8 cellular contexts compared by ENCODE assay signal in genomic region chr9:113219972-113220371, GRCh38. TPM values are rescaled to one million over a fixed set of nuclear protein-coding genes. Genes with fewer than 3 reads are reported as not detected.
DNase-seq lines count a peak whose midpoint lies in the region; ATAC-seq and TF ChIP-seq lines count a peak whose summit lies in the region.

No MANE protein-coding gene starts in this region.

- peak overlapping the region; percentile 68 for H3K4me3 ChIP-seq in skeletal muscle cell (ENCODE audit: low read depth, low read length)

- in situ Hi-C loops in ACHN (cut with HindIII; ENCODE audit: low pct_ligation_motif_present, low pct_unique_long_range_greater_than_20kb, low sequenced_read_pairs), result no loop called here

- DNase-seq in ACHN (peak; percentile 32), RPMI8226 (peak; percentile 56), fibroblast of gingiva (ENCODE audit: low read depth) (peak; percentile 69), skeletal muscle cell (ENCODE audit: low read depth) (no peak), omental fat pad (ENCODE audit: low spot score) (no peak), hippocampal formation (lab: John Stamatoyannopoulos, UW) (no peak)

- ATAC-seq in GM18508 (IDR thresholded peaks at IDR 0.05; ENCODE audit: insufficient read depth, unreplicated experiment), result peak; percentile 51
- peak; percentile 58 for ATAC-seq in HG02973 (IDR thresholded peaks at IDR 0.05; ENCODE audit: unreplicated experiment)
- ATAC-seq in omental fat pad (ENCODE audit: low FRiP score), result no peak

- no peak for TF ChIP-seq CTCF in omental fat pad (IDR thresholded peaks at IDR 0.05)

RNA-seq across cellular contexts. Expression of gene FKBP15, which starts 1.1 kb away (rescaled TPM):
- 10 to 100 TPM; 20.5 to 42.3 (median 32.0) TPM for total RNA-seq in omental fat pad

RNA-seq across cellular contexts. Expression of gene SLC31A1, which starts 1.4 kb away (rescaled TPM):
- 10 to 100 TPM; 11.2 to 26.7 (median 18.6) TPM for total RNA-seq in omental fat pad

RNA-seq across cellular contexts. Expression of gene CDC26, which starts 55.4 kb away (rescaled TPM):
- total RNA-seq in omental fat pad, result 10 to 100 TPM; 20.1 to 39.9 (median 25.3) TPM

RNA-seq across cellular contexts. Expression of gene PRPF4, which starts 55.5 kb away (rescaled TPM):
- total RNA-seq in omental fat pad, result 10 to 100 TPM; 15.4 to 33.9 (median 18.7) TPM

Comparison
In these comparisons a context has a peak if more than half of its experiments do, and no peak if none do; other contexts are left out.
1. DNase-seq: peak in ACHN (single experiment), RPMI8226 (single experiment) and fibroblast of gingiva (single experiment); none in skeletal muscle cell (single experiment), omental fat pad (single experiment) and hippocampal formation (0 of 2).